16 cellular contexts compared by ENCODE assay signal in the genomic region with DNA sequence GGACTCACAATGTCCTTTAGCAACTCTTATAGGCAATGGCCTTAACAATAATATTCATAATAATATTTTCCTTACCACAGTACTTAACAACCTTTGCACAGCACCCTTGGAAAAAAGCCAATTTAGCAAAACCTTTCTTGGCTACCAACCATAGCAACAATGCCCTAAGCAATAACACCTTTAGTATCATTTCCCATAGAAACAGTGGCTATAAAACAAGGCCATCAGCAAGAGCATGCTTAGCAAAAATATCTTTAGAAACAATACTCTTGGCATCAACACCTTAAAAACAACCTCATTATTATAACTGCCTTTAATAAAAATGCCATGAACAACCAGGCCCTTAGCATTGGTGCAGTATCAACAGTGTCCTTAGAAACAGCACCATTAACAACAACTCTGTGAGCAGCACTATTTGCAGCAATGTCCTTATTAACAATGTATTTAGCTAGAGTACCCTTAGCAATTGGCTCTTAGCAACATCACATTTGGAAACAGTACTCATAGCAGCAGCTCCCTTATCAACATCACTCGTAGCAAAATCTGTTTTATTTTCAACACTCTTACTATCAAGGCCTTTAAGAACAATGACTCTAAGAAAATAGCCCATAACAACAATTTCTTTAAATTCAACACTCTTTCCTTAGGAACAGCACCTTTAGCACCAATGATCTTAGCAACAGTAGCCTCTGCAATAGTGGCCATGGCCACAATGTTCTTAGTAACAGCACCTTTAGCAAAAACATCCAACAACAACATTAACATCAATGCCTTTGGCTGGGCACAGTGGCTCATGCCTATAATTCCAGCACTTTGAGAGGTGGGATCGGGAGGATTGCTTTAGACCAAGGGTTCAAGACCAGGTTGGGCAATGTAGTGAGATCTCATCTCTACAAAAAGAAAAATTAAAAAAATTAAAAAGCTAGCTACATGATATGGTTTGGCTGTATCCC. TPM values are rescaled to one million over a fixed set of nuclear protein-coding genes. Genes with fewer than 3 reads are reported as not detected.
"Had no signal": no experiment of that assay in that cellular context is flagged by ENCODE, and none has a peak within 500 bp of the region (broad histone marks: within the 10 kb centered on the region; RNA-seq: fewer than 3 reads in every experiment).

No MANE protein-coding gene starts in this region.

RNA-seq across cellular contexts. Expression of gene SPATA31A3, which starts 52.2 kb away (rescaled TPM):
- total RNA-seq: cerebellum; dermis blood vessel endothelial cell; esophagus mucosa; esophagus squamous epithelium; gastrocnemius medialis; glomerular endothelial cell; kidney epithelial cell; left cardiac atrium; left lung; lower leg skin; lower lobe of right lung; lung microvascular endothelial cell; mononuclear cell; mucosa of gallbladder; naive thymus-derived CD8-positive, alpha-beta T cell had no signal
- polyA plus RNA-seq: keratinocyte; naive thymus-derived CD8-positive, alpha-beta T cell had no signal
